ENCODE assay signal across 31 cellular contexts in the genomic region with DNA sequence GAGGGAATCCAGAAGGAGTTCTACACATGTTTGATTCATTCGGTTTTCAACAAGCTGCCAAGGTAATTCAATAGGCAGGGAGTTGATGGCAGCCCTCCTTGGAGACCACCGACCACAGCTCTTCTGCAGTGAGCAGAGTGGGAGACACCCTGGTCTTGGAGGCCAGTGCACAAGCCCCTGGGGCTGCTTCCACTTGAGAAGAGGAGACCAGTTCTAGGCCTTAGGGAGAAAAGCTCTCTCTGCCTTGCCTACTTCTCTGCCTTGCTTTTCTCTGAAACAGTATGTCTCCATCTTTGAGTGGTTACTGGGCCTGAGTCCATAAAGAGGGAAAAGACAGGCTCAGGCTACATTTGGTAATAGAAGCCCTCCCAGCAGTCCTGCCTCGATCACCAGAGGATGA.
"Had no signal": no experiment of that assay in that cellular context is flagged by ENCODE, and none has a peak within 500 bp of the region (broad histone marks: within the 10 kb centered on the region; RNA-seq: fewer than 3 reads in every experiment).

No MANE protein-coding gene starts in this region.

- H3K9me3 ChIP-seq: prostate gland, testis, thyroid gland, uterus had no signal

- DNase-seq: immature natural killer cell; kidney; left colon; left lung; lower lobe of right lung; mammary epithelial cell; mesenchymal stem cell; naive thymus-derived CD8-positive, alpha-beta T cell; nucleus accumbens; pancreas; posterior cingulate gyrus; retina; right cardiac atrium; stimulated activated CD4-positive, alpha-beta T cell treated with anti-CD3 and anti-CD28 coated beads, Interleukin-12 subunit alpha, Interleukin-12 subunit beta, amount 100 ng/mL, for 4 hours; stimulated activated CD4-positive, alpha-beta T cell treated with anti-CD3 and anti-CD28 coated beads, Interleukin-15, amount 100 ng/mL, for 24 hours; stimulated activated CD4-positive, alpha-beta T cell treated with anti-CD3 and anti-CD28 coated beads, Interleukin-2, amount 100 ng/mL, for 24 hours; stimulated activated CD4-positive, alpha-beta T cell treated with anti-CD3 and anti-CD28 coated beads, Interleukin-4, amount 100 ng/mL, for 1 hour; stimulated activated naive B cell treated with anti-CD40 and anti-IgM and Interleukin-4, amounts not matched to agents 10 μg/mL and 1 μg/mL and 100 μg/mL, for 72 hours; stimulated activated naive CD8-positive, alpha-beta T cell treated with anti-CD3 and anti-CD28 coated beads, Interleukin-15, Interleukin-2, amounts not matched to agents 100 U/mL and 50 U/mL, for 24 hours; stomach; testis; thyroid gland; trophoblast cell; upper lobe of right lung; uterus had no signal

- H3K4me1 Mint-ChIP-seq: nephron, neural crest cell had no signal

- FAIRE-seq: islet of Langerhans, kidney, pancreas had no signal

- H3K4me3 ChIP-seq: left lung, lower lobe of right lung, pancreas, prostate gland, skin epidermis, stomach, testis, thyroid gland, upper lobe of right lung, uterus had no signal

- H3K4me3 Mint-ChIP-seq: immature natural killer cell; naive thymus-derived CD8-positive, alpha-beta T cell; nephron; neural crest cell; stimulated activated naive B cell treated with anti-CD40 and anti-IgM and Interleukin-4, amounts not matched to agents 10 μg/mL and 1 μg/mL and 100 μg/mL, for 72 hours had no signal

- H3K4me1 ChIP-seq: left lung, lower lobe of right lung, pancreas, prostate gland, stomach, testis, thyroid gland, upper lobe of right lung, uterus had no signal

- H3K27ac Mint-ChIP-seq: naive thymus-derived CD8-positive, alpha-beta T cell; nephron; stimulated activated naive B cell treated with anti-CD40 and anti-IgM and Interleukin-4, amounts not matched to agents 10 μg/mL and 1 μg/mL and 100 μg/mL, for 72 hours had no signal

- H3K27me3 ChIP-seq: left lung, pancreas, stomach, testis, thyroid gland, upper lobe of right lung, uterus had no signal

- ATAC-seq: left colon; left lung; lower lobe of right lung; naive thymus-derived CD8-positive, alpha-beta T cell; pancreas; right cardiac atrium; sciatic nerve; stimulated activated naive B cell treated with anti-CD40 and anti-IgM and Interleukin-4, amounts not matched to agents 10 μg/mL and 1 μg/mL and 100 μg/mL, for 72 hours; upper lobe of right lung had no signal

- H3K36me3 ChIP-seq: left lung, lower lobe of right lung, pancreas, prostate gland, stomach, thyroid gland, upper lobe of right lung, uterus had no signal

- H3K27ac ChIP-seq: left lung, lower lobe of right lung, pancreas, prostate gland, skin epidermis, stomach, testis, thyroid gland, upper lobe of right lung, uterus had no signal

- H3K36me3 Mint-ChIP-seq: naive thymus-derived CD8-positive, alpha-beta T cell; stimulated activated naive B cell treated with anti-CD40 and anti-IgM and Interleukin-4, amounts not matched to agents 10 μg/mL and 1 μg/mL and 100 μg/mL, for 72 hours had no signal
